9 cellular contexts compared by ENCODE assay signal in genomic region chr13:69882451-69882850, GRCh38.
"Had no signal": no experiment of that assay in that cellular context is flagged by ENCODE, and none has a peak within 500 bp of the region (broad histone marks: within the 10 kb centered on the region; RNA-seq: fewer than 3 reads in every experiment).

No MANE protein-coding gene starts in this region.

- H3K9me3 ChIP-seq: HAP-1 had no signal

- ATAC-seq: GM23338, HCT116 had no signal

- H3K9ac ChIP-seq: GM23248 had no signal

- H3K36me3 ChIP-seq: HAP-1 had no signal

- H3K4me3 ChIP-seq: GM23248, GM23338, HAP-1 had no signal

- H3K27ac ChIP-seq: GM23248 had no signal

- H3K4me2 ChIP-seq: GM23338 had no signal

- DNase-seq: GM23248, GOT3, H7, H9, HCEC 1CT, HFFc6 had no signal

- H2AFZ ChIP-seq: GM23248, GM23338 had no signal
